In the genomic region with DNA sequence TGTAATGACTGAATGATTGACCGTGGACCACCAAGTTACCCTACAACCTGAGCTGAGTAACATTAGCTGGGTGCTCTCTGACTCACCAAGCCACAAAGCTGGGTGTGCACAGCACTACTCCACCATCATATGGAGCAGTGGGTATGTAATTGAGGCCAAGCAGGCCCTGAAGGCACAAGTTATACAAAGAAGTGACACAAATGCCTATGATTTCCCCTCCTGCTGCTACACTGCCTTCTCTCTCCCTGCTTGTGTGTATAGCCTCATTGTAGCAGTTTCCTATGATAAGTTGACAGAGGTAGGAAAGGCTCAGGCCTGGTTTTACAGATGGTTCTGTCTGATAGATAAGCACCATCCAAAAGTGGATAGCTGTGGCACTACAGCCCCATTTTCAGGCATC, we compare ENCODE assay signal across 25 cellular contexts.
A peak's percentile ranks its signal among the peaks of the same experiment; 100 is the strongest.
DNase-seq lines count a peak whose midpoint lies in the region; FAIRE-seq and TF ChIP-seq lines count a peak whose summit lies in the region.
"Had no signal": no experiment of that assay in that cellular context is flagged by ENCODE, and none has a peak within 500 bp of the region (broad histone marks: within the 10 kb centered on the region; RNA-seq: fewer than 3 reads in every experiment).

No MANE protein-coding gene starts in this region.

- no peaks in the 10 kb centered on the region for H4K20me1 ChIP-seq in PC-9 (ENCODE audit: insufficient read depth)
- H4K20me1 ChIP-seq: BLaER1 treated with 17β-estradiol and CSF1 and Interleukin-3, amounts not matched to agents 10 nM and 100 nM had no signal

- H3K4me1 ChIP-seq in PC-9 (replicated peaks; ENCODE audit: insufficient read depth), result no peaks in the 10 kb centered on the region
- H3K4me1 ChIP-seq: A549; BE2C; BLaER1 treated with 17β-estradiol and CSF1 and Interleukin-3, amounts not matched to agents 10 nM and 100 nM; HAP-1 had no signal

- peak; percentile 13 for DNase-seq in H4 (ENCODE audit: low spot score)
- DNase-seq in RCC 7860 (ENCODE audit: low spot score), result peak; percentile 73
- peak; percentile 64 for DNase-seq in foreskin melanocyte
- no peak for DNase-seq in NCI-H1048 (lab: John Stamatoyannopoulos, UW)
- no peak for DNase-seq in PC-9
- DNase-seq in NCI-H345 treated with DMSO at 0.1 percent for 48 hours (lab: John Stamatoyannopoulos, UW; ENCODE audit: unreplicated experiment), result no peak
- DNase-seq in NCI-H2171 treated with DMSO at 0.1 percent for 48 hours (lab: John Stamatoyannopoulos, UW), result no peak
- DNase-seq: 8988T; ACHN; AML-193; BE2C; Calu3; CD4-positive, alpha-beta T cell; CD8-positive, alpha-beta memory T cell; DMS53; DMS79 treated with DMSO at 0.1 percent for 48 hours; GF-D8; HFFc6 had no signal

- H2AFZ ChIP-seq in PC-9, result no peak overlapping the region
- H2AFZ ChIP-seq: GM23338 had no signal

- POLR2A ChIA-PET in PC-9 (lab: Charles Lee; ENCODE audit: unreplicated experiment), result no interaction called here

- no peak overlapping the region for H3K4me2 ChIP-seq in PC-9
- H3K4me2 ChIP-seq: A549; BLaER1 treated with 17β-estradiol and CSF1 and Interleukin-3, amounts not matched to agents 10 nM and 100 nM; GM23338 had no signal

- FAIRE-seq in RCC 7860 (lab: Jason Lieb, UNC), result peak; percentile 78
- FAIRE-seq: A549, GM12891, GM18507, H54 had no signal

- H3K9me3 ChIP-seq in PC-9 (ENCODE audit: insufficient read depth, low read depth), result no peaks in the 10 kb centered on the region
- H3K9me3 ChIP-seq: A549, BE2C had no signal

- H3K27ac ChIP-seq in PC-9, result no peak overlapping the region
- H3K27ac ChIP-seq: A549; BLaER1 treated with 17β-estradiol and CSF1 and Interleukin-3, amounts not matched to agents 10 nM and 100 nM had no signal

- BruUV-seq in PC-9 (replicated peaks; lab: Mats Ljungman, UMichigan), result no TSS peak

- CTCF ChIA-PET in PC-9 (lab: Charles Lee), result no interaction called here

- TF ChIP-seq CTCF in PC-9 (conservative IDR thresholded peaks at IDR 0.05), result no peak

- no peaks in the 10 kb centered on the region for H3K36me3 ChIP-seq in PC-9 (ENCODE audit: low read depth)
- H3K36me3 ChIP-seq: BE2C; BLaER1 treated with 17β-estradiol and CSF1 and Interleukin-3, amounts not matched to agents 10 nM and 100 nM; HAP-1 had no signal

- H3K9me2 ChIP-seq in PC-9 (ENCODE audit: insufficient read depth), result no peaks in the 10 kb centered on the region

- intact Hi-C loops in PC-9 (cut with micrococcal nuclease; ENCODE audit: unreplicated experiment), result no loop called here

- H3K4me3 ChIP-seq in PC-9, result no peak overlapping the region
- H3K4me3 ChIP-seq: A549; BLaER1 treated with 17β-estradiol and CSF1 and Interleukin-3, amounts not matched to agents 10 nM and 100 nM; GM23338; HAP-1 had no signal

- H3F3A ChIP-seq in PC-9 (ENCODE audit: insufficient read depth, low read depth), result no peaks in the 10 kb centered on the region

- no peaks in the 10 kb centered on the region for H3K79me2 ChIP-seq in PC-9 (ENCODE audit: low read depth)

- H3K27me3 ChIP-seq in PC-9 (ENCODE audit: insufficient read depth, low read depth), result no peaks in the 10 kb centered on the region
- H3K27me3 ChIP-seq: BE2C; BLaER1 treated with 17β-estradiol and CSF1 and Interleukin-3, amounts not matched to agents 10 nM and 100 nM had no signal

Comparison
In these comparisons a context has a peak if more than half of its experiments do, and no peak if none do; other contexts are left out.
1. DNase-seq: peak in H4 (single experiment), RCC 7860 (single experiment) and foreskin melanocyte (single experiment); none in NCI-H1048 (single experiment), PC-9 (0 of 2), NCI-H345 treated with DMSO at 0.1 percent for 48 hours (single experiment) and NCI-H2171 treated with DMSO at 0.1 percent for 48 hours (single experiment).